In the genomic region with DNA sequence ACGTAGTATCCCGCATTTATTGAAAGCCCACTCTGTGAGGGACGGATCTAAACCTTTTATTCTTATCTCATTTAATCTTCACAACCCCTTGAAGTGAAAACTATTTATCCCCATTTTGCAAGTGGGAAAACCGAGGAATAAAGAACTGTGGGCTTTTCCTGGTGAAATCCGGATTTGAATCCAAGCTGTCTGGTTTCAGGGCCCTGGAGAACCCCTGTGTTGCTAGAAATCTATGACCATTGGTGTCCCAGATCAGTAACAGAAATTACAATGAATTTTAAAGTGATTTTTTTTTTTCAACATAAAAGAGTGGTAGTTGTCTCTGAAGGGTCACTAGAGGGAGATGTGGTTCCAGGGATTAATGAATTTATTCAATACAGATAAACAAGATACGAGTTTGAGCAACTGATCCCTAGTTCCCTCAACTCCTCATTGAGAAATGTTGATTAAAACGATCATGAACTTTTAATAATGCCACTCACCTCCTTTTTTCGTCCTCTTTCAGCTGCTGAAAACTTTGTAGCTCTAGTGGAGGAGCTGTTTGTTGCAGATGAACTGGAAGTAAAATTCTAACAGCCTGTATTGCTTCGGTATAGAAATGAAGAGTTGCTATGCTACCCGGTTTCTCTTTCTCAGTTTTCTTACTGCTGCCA, we compare ENCODE assay signal across 8 cellular contexts. TPM values are rescaled to one million over a fixed set of nuclear protein-coding genes. Genes with fewer than 3 reads are reported as not detected.
DNase-seq lines count a peak whose midpoint lies in the region; ATAC-seq and TF ChIP-seq lines count a peak whose summit lies in the region.

No MANE protein-coding gene starts in this region.

- H3K4me3 ChIP-seq in CD4-positive, alpha-beta memory T cell (ENCODE audit: low read length in 2 of 2): peak overlapping the region; percentile 94 to 95
- H3K4me3 ChIP-seq in RWPE2 (ENCODE audit: severe bottlenecking): peak overlapping the region; percentile 88
- H3K4me3 ChIP-seq in endocrine pancreas (ENCODE audit: control insufficient read depth, insufficient read depth, low read length): peak overlapping the region; percentile 98

- POLR2A ChIA-PET in CD4-positive, alpha-beta memory T cell (lab: Charles Lee; ENCODE audit: partially characterized antibody): interaction anchor here (0.9 to 4.0 kb wide), 8 partner anchors 9 to 389 kb away, joined by 3 to 61 read pairs (median 6); a partner anchor contains a TSS
- POLR2A ChIA-PET in HEK293T (lab: Yijun Ruan, JAX): interaction anchor here (0.7 to 3.2 kb wide), 6 partner anchors 14 to 585 kb away, joined by 3 to 19 read pairs (median 6); a partner anchor contains a TSS

- peak overlapping the region; percentile 99 to 100 (median 100) for H3K27ac Mint-ChIP-seq in CD4-positive, alpha-beta memory T cell
- H3K27ac Mint-ChIP-seq in nephron: peak overlapping the region; percentile 96 to 99 (median 98)

- peaks cover 0 to 9% (median 0%) of the 10 kb centered on the region in 8 donors for H3K9me3 Mint-ChIP-seq in CD4-positive, alpha-beta memory T cell
- no peaks in the 10 kb centered on the region for H3K9me3 Mint-ChIP-seq in nephron

- peaks cover 34% of the 10 kb centered on the region for H3K36me3 ChIP-seq in CD4-positive, alpha-beta memory T cell (ENCODE audit: insufficient read depth, low read length)
- H3K36me3 ChIP-seq in RWPE2 (ENCODE audit: low read depth): peaks cover 51% of the 10 kb centered on the region
- H3K36me3 ChIP-seq in endocrine pancreas (ENCODE audit: control insufficient read depth, insufficient read depth, low read length): no peaks in the 10 kb centered on the region

- peak overlapping the region; percentile 98 for H3K27ac ChIP-seq in CD4-positive, alpha-beta memory T cell (ENCODE audit: low read depth, low read length)
- peak overlapping the region; percentile 68 for H3K27ac ChIP-seq in RWPE2 (ENCODE audit: poor library complexity, severe bottlenecking)

- H3K4me3 Mint-ChIP-seq in CD4-positive, alpha-beta memory T cell: peak overlapping the region; percentile 99 to 100 (median 100)
- peak overlapping the region; percentile 99 to 100 (median 100) for H3K4me3 Mint-ChIP-seq in nephron

- DNase-seq in CD4-positive, alpha-beta memory T cell: peak in 4 of 5 donors; percentile 29 to 39 (median 34)
- DNase-seq in HEK293T (ENCODE audit: extremely low spot score) (no peak), RWPE2 (ENCODE audit: low spot score) (no peak), head of caudate nucleus (no peak), occipital lobe (lab: John Stamatoyannopoulos, UW) (no peak)

- TF ChIP-seq CTCF in RWPE2 (IDR thresholded peaks at IDR 0.05; ENCODE audit: poor library complexity, severe bottlenecking) (peak; percentile 76), nephron (IDR thresholded peaks at IDR 0.05; ENCODE audit: unreplicated experiment in 3 of 3) (peak; percentile 56 to 71 (median 58))

- no peaks in the 10 kb centered on the region for H3K9me3 ChIP-seq in CD4-positive, alpha-beta memory T cell (ENCODE audit: control insufficient read depth in 1 of 2, low read length in 2 of 2)
- H3K9me3 ChIP-seq in RWPE2 (ENCODE audit: severe bottlenecking) (no peaks in the 10 kb centered on the region), endocrine pancreas (ENCODE audit: control insufficient read depth, low read length) (no peaks in the 10 kb centered on the region)

- H3K27me3 Mint-ChIP-seq in CD4-positive, alpha-beta memory T cell: peaks cover 2 to 3% of the 10 kb centered on the region in 2 donors
- H3K27me3 Mint-ChIP-seq in nephron (ENCODE audit: low read depth): no peaks in the 10 kb centered on the region

- peaks cover 38 to 58% of the 10 kb centered on the region in 2 donors for H3K36me3 Mint-ChIP-seq in CD4-positive, alpha-beta memory T cell
- H3K36me3 Mint-ChIP-seq in nephron (ENCODE audit: low read depth): peaks cover 43% of the 10 kb centered on the region

- H3K27me3 ChIP-seq in CD4-positive, alpha-beta memory T cell (ENCODE audit: insufficient read depth, low read length): no peaks in the 10 kb centered on the region
- H3K27me3 ChIP-seq in RWPE2 (ENCODE audit: insufficient read depth, poor library complexity, severe bottlenecking) (no peaks in the 10 kb centered on the region), endocrine pancreas (ENCODE audit: control insufficient read depth, insufficient read depth, low read length) (no peaks in the 10 kb centered on the region)

- peaks cover 42 to 70% (median 57%) of the 10 kb centered on the region in 4 donors for H3K4me1 Mint-ChIP-seq in CD4-positive, alpha-beta memory T cell
- H3K4me1 Mint-ChIP-seq in nephron: peaks cover 69% of the 10 kb centered on the region

- peak overlapping the region; percentile 100 for H3K9ac ChIP-seq in endocrine pancreas (ENCODE audit: control insufficient read depth, insufficient read depth, low read length)

- CTCF ChIA-PET in CD4-positive, alpha-beta memory T cell (lab: Charles Lee; ENCODE audit: partially characterized antibody): interaction anchor here (0.9 to 5.0 kb wide), 16 partner anchors 13 to 304 kb away, joined by 3 to 64 read pairs (median 4); a partner anchor contains a TSS
- CTCF ChIA-PET in HEK293T (lab: Yijun Ruan, JAX): interaction anchor here (0.6 to 1.0 kb wide), 2 partner anchors 30 to 41 kb away, joined by 4 read pairs; no protein-coding TSS in a partner anchor

- no peak for ATAC-seq in RWPE2 (ENCODE audit: low read depth)
- ATAC-seq in HG03280 (IDR thresholded peaks at IDR 0.05; ENCODE audit: unreplicated experiment): no peak

- intact Hi-C loops in CD4-positive, alpha-beta memory T cell (cut with micrococcal nuclease): loop anchor here (1.0 to 10.0 kb wide), 6 partner anchors 26 to 798 kb away; a partner anchor contains a TSS
- intact Hi-C loops in head of caudate nucleus (cut with DNase I): loop anchor here (2.0 to 10.0 kb wide), 2 partner anchors 29 to 305 kb away; a partner anchor contains a TSS

- H3K4me1 ChIP-seq in CD4-positive, alpha-beta memory T cell (ENCODE audit: insufficient read depth, low read length): peaks cover 56% of the 10 kb centered on the region
- H3K4me1 ChIP-seq in RWPE2 (ENCODE audit: insufficient read depth, poor library complexity, severe bottlenecking) (peaks cover 13% of the 10 kb centered on the region), endocrine pancreas (ENCODE audit: control insufficient read depth, insufficient read depth, low read length) (no peaks in the 10 kb centered on the region)

TF ChIP-seq in HEK293T, 16 proteins besides CTCF, POLR2A, EP300 and RAD21:
- no peak for TF ChIP-seq NFRKB (IDR thresholded peaks at IDR 0.05)
- peak; percentile 51; the same call in 1 of the 2 replicates for TF ChIP-seq ZNF384 (IDR thresholded peaks at IDR 0.05)

RNA-seq across cellular contexts. Expression of a gene that starts 0.9 kb away (rescaled TPM):
- total RNA-seq in CD4-positive, alpha-beta memory T cell: 100 to 1,000 TPM; 235 to 240 TPM
- 100 to 1,000 TPM; 305 to 348 TPM for polyA plus RNA-seq in CD4-positive, alpha-beta memory T cell
- total RNA-seq in occipital lobe: 366 TPM

RNA-seq across cellular contexts. Expression of a gene that starts 28.4 kb away (rescaled TPM):
- total RNA-seq in CD4-positive, alpha-beta memory T cell: 1 to 10 TPM; 3.6 to 5.1 TPM
- 1 to 10 TPM; 2.0 to 2.4 TPM for polyA plus RNA-seq in CD4-positive, alpha-beta memory T cell
- total RNA-seq in occipital lobe: 21.7 TPM

RNA-seq across cellular contexts. Expression of a gene that starts 28.5 kb away (rescaled TPM):
- total RNA-seq in CD4-positive, alpha-beta memory T cell: 10 to 100 TPM; 16.8 to 20.6 TPM
- 10 to 100 TPM; 30.7 to 36.6 TPM for polyA plus RNA-seq in CD4-positive, alpha-beta memory T cell
- total RNA-seq in occipital lobe: 29.9 TPM

Comparison
In these comparisons a context has a peak if more than half of its experiments do, and no peak if none do; other contexts are left out.
1. DNase-seq: peak in CD4-positive, alpha-beta memory T cell (4 of 5); none in HEK293T (single experiment), RWPE2 (single experiment), head of caudate nucleus (0 of 42) and occipital lobe (single experiment).
2. Peak in every context shown above with its lines, with median percentiles within 50 percentile points of each other: H3K4me3 ChIP-seq.